ENCODE assay signal across 10 cellular contexts in genomic region chr13:29125934-29126424, GRCh38.
A peak's percentile ranks its signal among the peaks of the same experiment; 100 is the strongest.
DNase-seq lines count a peak whose midpoint lies in the region; ATAC-seq and TF ChIP-seq lines count a peak whose summit lies in the region.
"Had no signal": no experiment of that assay in that cellular context is flagged by ENCODE, and none has a peak within 500 bp of the region (broad histone marks: within the 10 kb centered on the region; RNA-seq: fewer than 3 reads in every experiment).

No MANE protein-coding gene starts in this region.

- TF ChIP-seq CTCF in left lung (IDR thresholded peaks at IDR 0.05), result no peak
- no peak for TF ChIP-seq CTCF in stomach (IDR thresholded peaks at IDR 0.05)

- intact Hi-C loops in left lung (cut with DNase I), result no loop called here
- intact Hi-C loops in stomach (cut with DNase I; ENCODE audit: low total_unique reads), result no loop called here

- H3K4me2 ChIP-seq in neuronal stem cell (ENCODE audit: insufficient read depth, low read length, poor library complexity, severe bottlenecking), result no peak overlapping the region

- H3K4ac ChIP-seq in neuronal stem cell (ENCODE audit: low read length), result no peak overlapping the region

- no peaks in the 10 kb centered on the region for H3K79me1 ChIP-seq in neuronal stem cell (ENCODE audit: low read depth, low read length)

- H2BK120ac ChIP-seq in neuronal stem cell (ENCODE audit: low read depth, low read length), result no peak overlapping the region

- H3K4me3 ChIP-seq in left lung, result no peak overlapping the region
- H3K4me3 ChIP-seq in neuronal stem cell (ENCODE audit: low read length in 2 of 2), result no peak overlapping the region
- H3K4me3 ChIP-seq in stomach, result no peak overlapping the region

- H3K27me3 ChIP-seq in left lung (no peaks in the 10 kb centered on the region), neuronal stem cell (ENCODE audit: control insufficient read depth in 3 of 3, insufficient read depth in 3 of 3, low read depth in 1 of 3, low read length in 3 of 3) (no peaks in the 10 kb centered on the region), stomach (no peaks in the 10 kb centered on the region)

- DNase-seq in activated CD4-positive, CD25-positive, alpha-beta regulatory T cell (lab: John Stamatoyannopoulos, UW), result no peak
- DNase-seq in left lung (no peak), neuronal stem cell (ENCODE audit: low spot score) (no peak), stomach (no peak)
- no peak for DNase-seq in activated CD8-positive, alpha-beta memory T cell treated with anti-CD3 and anti-CD28 coated beads for 24 hours
- DNase-seq: effector CD4-positive, alpha-beta T cell had no signal

- H3K4me1 ChIP-seq in left lung (no peaks in the 10 kb centered on the region), neuronal stem cell (ENCODE audit: control insufficient read depth in 2 of 2, insufficient read depth in 1 of 2, low read depth in 1 of 2, low read length in 2 of 2) (no peaks in the 10 kb centered on the region), stomach (no peaks in the 10 kb centered on the region)

- WGBS in neuronal stem cell (ENCODE audit: extremely low coverage in 2 of 2, insufficient read length in 2 of 2, insufficient replicate concordance in 1 of 2), 2 donors, result no CpG with 5 or more reads among the region's 5 CpGs
- 54 to 68% (median 65%) methylated on average over 5 of the region's 5 CpGs for WGBS in stomach, 5 donors

- no peak overlapping the region for H2AFZ ChIP-seq in neuronal stem cell (ENCODE audit: low read length)

- H2BK15ac ChIP-seq in neuronal stem cell (ENCODE audit: low read length), result no peak overlapping the region

- H2AK5ac ChIP-seq in neuronal stem cell (ENCODE audit: low read depth, low read length), result no peak overlapping the region

- H3K18ac ChIP-seq in neuronal stem cell (ENCODE audit: low read length), result no peak overlapping the region

- TF ChIP-seq EP300 in stomach (IDR thresholded peaks at IDR 0.05), result no peak

- H2BK12ac ChIP-seq in neuronal stem cell (ENCODE audit: low read length), result no peak overlapping the region

- no peak for TF ChIP-seq POLR2A in stomach (IDR thresholded peaks at IDR 0.05)

- H3K36me3 ChIP-seq in left lung (no peaks in the 10 kb centered on the region), neuronal stem cell (replicated peaks in 1 of 2; ENCODE audit: control insufficient read depth in 2 of 2, insufficient read depth in 2 of 2, low read length in 2 of 2) (no peaks in the 10 kb centered on the region), stomach (no peaks in the 10 kb centered on the region)

- no peak overlapping the region for H3K23ac ChIP-seq in neuronal stem cell (ENCODE audit: low read depth, low read length, poor library complexity)

- no peak overlapping the region for H3K14ac ChIP-seq in neuronal stem cell (ENCODE audit: low read length)

- H3K9ac ChIP-seq in neuronal stem cell (ENCODE audit: low read depth, low read length, poor library complexity), result no peak overlapping the region

- H2BK5ac ChIP-seq in neuronal stem cell (ENCODE audit: low read length), result no peak overlapping the region

- no peak overlapping the region for H4K8ac ChIP-seq in neuronal stem cell (ENCODE audit: low read depth, low read length)

- H4K91ac ChIP-seq in neuronal stem cell (ENCODE audit: low read depth, low read length, poor library complexity), result no peak overlapping the region

- peaks cover 0 to 5% of the 10 kb centered on the region in 2 donors for H3K9me3 ChIP-seq in left lung
- no peaks in the 10 kb centered on the region for H3K9me3 ChIP-seq in neuronal stem cell (replicated peaks in 1 of 2; ENCODE audit: control insufficient read depth in 2 of 2, insufficient read depth in 1 of 2, low read depth in 1 of 2, low read length in 2 of 2)
- H3K9me3 ChIP-seq in stomach, result no peaks in the 10 kb centered on the region

- H3K27ac ChIP-seq in left lung (no peak overlapping the region), neuronal stem cell (replicated peaks; ENCODE audit: low read length) (no peak overlapping the region), stomach (no peak overlapping the region)
- H3K27ac ChIP-seq: 22Rv1 had no signal

- peak; percentile 39 to 42 for ATAC-seq in activated CD4-positive, CD25-positive, alpha-beta regulatory T cell treated with anti-CD3 and anti-CD28 coated beads, Interleukin-2, amount 50 U/mL, for 24 hours
- ATAC-seq in GM21737 (IDR thresholded peaks at IDR 0.05; ENCODE audit: unreplicated experiment) (peak; percentile 62), HG03521 (IDR thresholded peaks at IDR 0.05; ENCODE audit: unreplicated experiment) (peak; percentile 67), left lung (peak; percentile 10)

Comparison
In these comparisons a context has a peak if more than half of its experiments do, and no peak if none do; other contexts are left out.
1. ATAC-seq: peak in every context shown above with its lines; median percentile 67 in HG03521; 62 in GM21737; 40 in activated CD4-positive, CD25-positive, alpha-beta regulatory T cell treated with anti-CD3 and anti-CD28 coated beads, Interleukin-2, amount 50 U/mL, for 24 hours; 10 in left lung.